Comparison of ENCODE assay signal across 8 cellular contexts in the genomic region with DNA sequence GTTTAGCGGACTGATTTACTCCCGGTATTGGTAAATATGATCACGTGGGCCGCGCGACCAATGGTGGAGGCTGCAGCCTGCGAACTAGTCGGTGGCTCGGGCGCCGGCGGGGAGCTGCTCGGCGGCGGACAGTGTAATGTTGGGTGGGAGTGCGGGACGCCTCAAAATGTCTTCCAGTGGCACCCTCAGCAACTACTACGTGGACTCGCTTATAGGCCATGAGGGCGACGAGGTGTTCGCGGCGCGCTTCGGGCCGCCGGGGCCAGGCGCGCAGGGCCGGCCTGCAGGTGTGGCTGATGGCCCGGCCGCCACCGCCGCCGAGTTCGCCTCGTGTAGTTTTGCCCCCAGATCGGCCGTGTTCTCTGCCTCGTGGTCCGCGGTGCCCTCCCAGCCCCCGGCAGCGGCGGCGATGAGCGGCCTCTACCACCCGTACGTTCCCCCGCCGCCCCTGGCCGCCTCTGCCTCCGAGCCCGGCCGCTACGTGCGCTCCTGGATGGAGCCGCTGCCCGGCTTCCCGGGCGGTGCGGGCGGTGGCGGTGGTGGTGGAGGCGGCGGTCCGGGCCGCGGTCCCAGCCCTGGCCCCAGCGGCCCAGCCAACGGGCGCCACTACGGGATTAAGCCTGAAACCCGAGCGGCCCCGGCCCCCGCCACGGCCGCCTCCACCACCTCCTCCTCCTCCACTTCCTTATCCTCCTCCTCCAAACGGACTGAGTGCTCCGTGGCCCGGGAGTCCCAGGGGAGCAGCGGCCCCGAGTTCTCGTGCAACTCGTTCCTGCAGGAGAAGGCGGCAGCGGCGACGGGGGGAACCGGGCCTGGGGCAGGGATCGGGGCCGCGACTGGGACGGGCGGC. TPM values are rescaled to one million over a fixed set of nuclear protein-coding genes. Genes with fewer than 3 reads are reported as not detected.
A peak's percentile ranks its signal among the peaks of the same experiment; 100 is the strongest.
DNase-seq lines count a peak whose midpoint lies in the region; ATAC-seq and TF ChIP-seq lines count a peak whose summit lies in the region.

A gene (plus strand): TSS at position 87 of the 850 bp plus-strand sequence. CDS start 50 bp downstream, at position 137.

- no peaks in the 10 kb centered on the region for H3K9me3 ChIP-seq in gastroesophageal sphincter

- 0% methylated on average over 11 of the region's 97 CpGs; no CpG with 5 or more reads in 1 of the 2 donors for WGBS in gastroesophageal sphincter (ENCODE audit: low coverage in 1 of 2), 2 donors

- peaks cover 100% of the 10 kb centered on the region for H3K27me3 ChIP-seq in gastroesophageal sphincter

- TF ChIP-seq CTCF in gastroesophageal sphincter (IDR thresholded peaks at IDR 0.05) (no peak), GM13977 (IDR thresholded peaks at IDR 0.05; ENCODE audit: extremely low read depth, insufficient read depth, missing control alignments) (no peak)

- peak within 1 kb of the TSS; percentile 19 to 54 for H3K4me3 ChIP-seq in gastroesophageal sphincter

- H3K27ac ChIP-seq in gastroesophageal sphincter, result peak within 1 kb of the TSS in 3 of 4 donors; percentile 1 to 58 (median 35)

- ATAC-seq in SK-N-SH treated with all-trans-retinoic acid at 6 μM for 48 hours (peak; percentile 87), gastroesophageal sphincter (peak; percentile 56), GM18907 (IDR thresholded peaks at IDR 0.05; ENCODE audit: unreplicated experiment) (no peak)

- peak in 1 of 2 donors; percentile 3 for TF ChIP-seq POLR2A in gastroesophageal sphincter (IDR thresholded peaks at IDR 0.05)

- intact Hi-C loops in posterior vena cava (cut with DNase I), result no loop called here

- TF ChIP-seq EP300 in gastroesophageal sphincter (IDR thresholded peaks at IDR 0.05), result no peak

- H3K4me1 ChIP-seq in gastroesophageal sphincter, result peaks cover 0 to 36% (median 14%) of the 10 kb centered on the region in 3 donors

- DNase-seq in G401 (ENCODE audit: low spot score) (no peak), posterior vena cava (ENCODE audit: low spot score) (peak; percentile 94), GM13977 (ENCODE audit: low spot score) (no peak), NCI-H2196 treated with DMSO at 0.1 percent for 48 hours (lab: John Stamatoyannopoulos, UW; ENCODE audit: unreplicated experiment) (no peak), cerebellar nuclear complex (lab: John Stamatoyannopoulos, UW) (no peak)

- H3K36me3 ChIP-seq in gastroesophageal sphincter, result no peaks in the 10 kb centered on the region

- in situ Hi-C loops in G401 (cut with HindIII; ENCODE audit: low sequenced_read_pairs) (no loop called here), GM13977 (cut with MboI; ENCODE audit: low pct_unique_long_range_greater_than_20kb, low sequenced_read_pairs, unreplicated experiment) (loop anchor here (10.0 to 25.0 kb wide), 2 partner anchors 761 to 1032 kb away; no protein-coding TSS in a partner anchor)

TF ChIP-seq in SK-N-SH treated with all-trans-retinoic acid at 6 μM for 48 hours, 23 proteins besides CTCF, POLR2A, EP300 and RAD21:
- TF ChIP-seq, protein P1, sequence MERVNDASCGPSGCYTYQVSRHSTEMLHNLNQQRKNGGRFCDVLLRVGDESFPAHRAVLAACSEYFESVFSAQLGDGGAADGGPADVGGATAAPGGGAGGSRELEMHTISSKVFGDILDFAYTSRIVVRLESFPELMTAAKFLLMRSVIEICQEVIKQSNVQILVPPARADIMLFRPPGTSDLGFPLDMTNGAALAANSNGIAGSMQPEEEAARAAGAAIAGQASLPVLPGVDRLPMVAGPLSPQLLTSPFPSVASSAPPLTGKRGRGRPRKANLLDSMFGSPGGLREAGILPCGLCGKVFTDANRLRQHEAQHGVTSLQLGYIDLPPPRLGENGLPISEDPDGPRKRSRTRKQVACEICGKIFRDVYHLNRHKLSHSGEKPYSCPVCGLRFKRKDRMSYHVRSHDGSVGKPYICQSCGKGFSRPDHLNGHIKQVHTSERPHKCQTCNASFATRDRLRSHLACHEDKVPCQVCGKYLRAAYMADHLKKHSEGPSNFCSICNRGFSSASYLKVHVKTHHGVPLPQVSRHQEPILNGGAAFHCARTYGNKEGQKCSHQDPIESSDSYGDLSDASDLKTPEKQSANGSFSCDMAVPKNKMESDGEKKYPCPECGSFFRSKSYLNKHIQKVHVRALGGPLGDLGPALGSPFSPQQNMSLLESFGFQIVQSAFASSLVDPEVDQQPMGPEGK (CRISPR knock-in tag; IDR thresholded peaks at IDR 0.05; ENCODE audit: borderline replicate concordance), result no peak
- TF ChIP-seq, protein P2, sequence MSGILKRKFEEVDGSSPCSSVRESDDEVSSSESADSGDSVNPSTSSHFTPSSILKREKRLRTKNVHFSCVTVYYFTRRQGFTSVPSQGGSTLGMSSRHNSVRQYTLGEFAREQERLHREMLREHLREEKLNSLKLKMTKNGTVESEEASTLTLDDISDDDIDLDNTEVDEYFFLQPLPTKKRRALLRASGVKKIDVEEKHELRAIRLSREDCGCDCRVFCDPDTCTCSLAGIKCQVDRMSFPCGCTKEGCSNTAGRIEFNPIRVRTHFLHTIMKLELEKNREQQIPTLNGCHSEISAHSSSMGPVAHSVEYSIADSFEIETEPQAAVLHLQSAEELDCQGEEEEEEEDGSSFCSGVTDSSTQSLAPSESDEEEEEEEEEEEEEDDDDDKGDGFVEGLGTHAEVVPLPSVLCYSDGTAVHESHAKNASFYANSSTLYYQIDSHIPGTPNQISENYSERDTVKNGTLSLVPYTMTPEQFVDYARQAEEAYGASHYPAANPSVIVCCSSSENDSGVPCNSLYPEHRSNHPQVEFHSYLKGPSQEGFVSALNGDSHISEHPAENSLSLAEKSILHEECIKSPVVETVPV (CRISPR knock-in tag; IDR thresholded peaks at IDR 0.05), result no peak
- TF ChIP-seq, protein P3, sequence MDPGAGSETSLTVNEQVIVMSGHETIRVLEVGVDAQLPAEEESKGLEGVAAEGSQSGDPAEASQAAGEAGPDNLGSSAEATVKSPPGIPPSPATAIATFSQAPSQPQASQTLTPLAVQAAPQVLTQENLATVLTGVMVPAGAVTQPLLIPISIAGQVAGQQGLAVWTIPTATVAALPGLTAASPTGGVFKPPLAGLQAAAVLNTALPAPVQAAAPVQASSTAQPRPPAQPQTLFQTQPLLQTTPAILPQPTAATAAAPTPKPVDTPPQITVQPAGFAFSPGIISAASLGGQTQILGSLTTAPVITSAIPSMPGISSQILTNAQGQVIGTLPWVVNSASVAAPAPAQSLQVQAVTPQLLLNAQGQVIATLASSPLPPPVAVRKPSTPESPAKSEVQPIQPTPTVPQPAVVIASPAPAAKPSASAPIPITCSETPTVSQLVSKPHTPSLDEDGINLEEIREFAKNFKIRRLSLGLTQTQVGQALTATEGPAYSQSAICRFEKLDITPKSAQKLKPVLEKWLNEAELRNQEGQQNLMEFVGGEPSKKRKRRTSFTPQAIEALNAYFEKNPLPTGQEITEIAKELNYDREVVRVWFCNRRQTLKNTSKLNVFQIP (CRISPR knock-in tag; IDR thresholded peaks at IDR 0.05; ENCODE audit: borderline replicate concordance, low read depth), result no peak
- TF ChIP-seq TCF4 (CRISPR knock-in tag; IDR thresholded peaks at IDR 0.05; ENCODE audit: borderline replicate concordance) (no peak), ZNF565 (CRISPR knock-in tag; conservative IDR thresholded peaks at IDR 0.05; ENCODE audit: low read depth) (no peak), ISL1 (CRISPR knock-in tag; IDR thresholded peaks at IDR 0.05) (no peak), SNAI2 (CRISPR knock-in tag; IDR thresholded peaks at IDR 0.05) (no peak), ZNF70 (CRISPR knock-in tag; IDR thresholded peaks at IDR 0.05) (no peak), ARNTL (CRISPR knock-in tag; IDR thresholded peaks at IDR 0.05; ENCODE audit: borderline replicate concordance, low read depth) (no peak), PPARA (CRISPR knock-in tag; IDR thresholded peaks at IDR 0.05; ENCODE audit: borderline replicate concordance) (no peak), ZC3H10 (CRISPR knock-in tag; IDR thresholded peaks at IDR 0.05) (no peak), RARB (CRISPR knock-in tag; IDR thresholded peaks at IDR 0.05) (no peak), ZNF8 (CRISPR knock-in tag; IDR thresholded peaks at IDR 0.05) (no peak)
- TF ChIP-seq, protein P4, sequence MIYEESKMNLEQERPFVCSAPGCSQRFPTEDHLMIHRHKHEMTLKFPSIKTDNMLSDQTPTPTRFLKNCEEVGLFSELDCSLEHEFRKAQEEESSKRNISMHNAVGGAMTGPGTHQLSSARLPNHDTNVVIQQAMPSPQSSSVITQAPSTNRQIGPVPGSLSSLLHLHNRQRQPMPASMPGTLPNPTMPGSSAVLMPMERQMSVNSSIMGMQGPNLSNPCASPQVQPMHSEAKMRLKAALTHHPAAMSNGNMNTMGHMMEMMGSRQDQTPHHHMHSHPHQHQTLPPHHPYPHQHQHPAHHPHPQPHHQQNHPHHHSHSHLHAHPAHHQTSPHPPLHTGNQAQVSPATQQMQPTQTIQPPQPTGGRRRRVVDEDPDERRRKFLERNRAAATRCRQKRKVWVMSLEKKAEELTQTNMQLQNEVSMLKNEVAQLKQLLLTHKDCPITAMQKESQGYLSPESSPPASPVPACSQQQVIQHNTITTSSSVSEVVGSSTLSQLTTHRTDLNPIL (CRISPR knock-in tag; IDR thresholded peaks at IDR 0.05; ENCODE audit: low read depth), result no peak
TF ChIP-seq in SK-N-SH treated with all-trans-retinoic acid at 6 μM for 48 hours: peak in this region for 0.

RNA-seq across cellular contexts. Expression of the gene that starts here (rescaled TPM):
- total RNA-seq in G401 (2014; rRNA removed; shearing (Covaris generic)), result 6.6 and 10.6 TPM in 2 replicates
- total RNA-seq in gastroesophageal sphincter (1 to 10 TPM in 2 of 4 donors, under 1 TPM in 2; 0.47 to 2.9 (median 1.2) TPM), posterior vena cava (10 to 100 TPM in 1 of 2 donors, 1 to 10 TPM in 1; 7.9 to 12.0 TPM)
